In the genomic region with DNA sequence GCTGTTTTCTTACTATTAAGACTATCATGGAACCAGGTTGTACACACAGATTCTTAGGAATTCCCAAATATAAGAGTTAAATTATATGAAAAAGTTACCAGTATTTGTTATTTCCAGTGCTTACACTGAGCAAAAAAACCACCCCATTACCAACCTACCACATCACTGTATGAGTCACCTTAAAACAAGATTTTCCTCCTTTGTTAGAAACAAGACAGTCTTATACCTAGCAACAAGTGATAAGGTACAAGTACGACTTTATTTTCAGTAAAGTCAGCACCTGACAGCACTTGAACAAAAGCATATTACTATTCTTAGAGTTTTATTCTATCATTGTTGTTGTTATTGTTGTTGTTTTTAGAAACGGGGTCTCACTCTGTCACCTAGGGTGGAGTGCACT, we compare ENCODE assay signal across 2 cellular contexts.
TF ChIP-seq lines count a peak whose summit lies in the region.

No MANE protein-coding gene starts in this region.

TF ChIP-seq in IMR-90, 13 proteins besides CTCF, POLR2A, EP300 and RAD21:
- TF ChIP-seq RFX5 (IDR thresholded peaks at IDR 0.05; ENCODE audit: low read depth, low read length) (peak; percentile 81), NFE2L2 (IDR thresholded peaks at IDR 0.05; ENCODE audit: low read depth, low read length) (no peak)

TF ChIP-seq in GM12878, 131 proteins besides CTCF, POLR2A, EP300 and RAD21:
- TF ChIP-seq EGR1 (IDR thresholded peaks at IDR 0.05; ENCODE audit: borderline replicate concordance in 1 of 2, low read depth in 2 of 2, low read length in 2 of 2) (no peak), CHD4 (IDR thresholded peaks at IDR 0.05) (no peak)
- TF ChIP-seq, protein P1, sequence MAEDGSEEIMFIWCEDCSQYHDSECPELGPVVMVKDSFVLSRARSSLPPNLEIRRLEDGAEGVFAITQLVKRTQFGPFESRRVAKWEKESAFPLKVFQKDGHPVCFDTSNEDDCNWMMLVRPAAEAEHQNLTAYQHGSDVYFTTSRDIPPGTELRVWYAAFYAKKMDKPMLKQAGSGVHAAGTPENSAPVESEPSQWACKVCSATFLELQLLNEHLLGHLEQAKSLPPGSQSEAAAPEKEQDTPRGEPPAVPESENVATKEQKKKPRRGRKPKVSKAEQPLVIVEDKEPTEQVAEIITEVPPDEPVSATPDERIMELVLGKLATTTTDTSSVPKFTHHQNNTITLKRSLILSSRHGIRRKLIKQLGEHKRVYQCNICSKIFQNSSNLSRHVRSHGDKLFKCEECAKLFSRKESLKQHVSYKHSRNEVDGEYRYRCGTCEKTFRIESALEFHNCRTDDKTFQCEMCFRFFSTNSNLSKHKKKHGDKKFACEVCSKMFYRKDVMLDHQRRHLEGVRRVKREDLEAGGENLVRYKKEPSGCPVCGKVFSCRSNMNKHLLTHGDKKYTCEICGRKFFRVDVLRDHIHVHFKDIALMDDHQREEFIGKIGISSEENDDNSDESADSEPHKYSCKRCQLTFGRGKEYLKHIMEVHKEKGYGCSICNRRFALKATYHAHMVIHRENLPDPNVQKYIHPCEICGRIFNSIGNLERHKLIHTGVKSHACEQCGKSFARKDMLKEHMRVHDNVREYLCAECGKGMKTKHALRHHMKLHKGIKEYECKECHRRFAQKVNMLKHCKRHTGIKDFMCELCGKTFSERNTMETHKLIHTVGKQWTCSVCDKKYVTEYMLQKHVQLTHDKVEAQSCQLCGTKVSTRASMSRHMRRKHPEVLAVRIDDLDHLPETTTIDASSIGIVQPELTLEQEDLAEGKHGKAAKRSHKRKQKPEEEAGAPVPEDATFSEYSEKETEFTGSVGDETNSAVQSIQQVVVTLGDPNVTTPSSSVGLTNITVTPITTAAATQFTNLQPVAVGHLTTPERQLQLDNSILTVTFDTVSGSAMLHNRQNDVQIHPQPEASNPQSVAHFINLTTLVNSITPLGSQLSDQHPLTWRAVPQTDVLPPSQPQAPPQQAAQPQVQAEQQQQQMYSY (CRISPR knock-in tag; IDR thresholded peaks at IDR 0.05) = no peak
TF ChIP-seq in GM12878: peak in this region for 0.
